ENCODE assay signal across 13 cellular contexts in the genomic region with DNA sequence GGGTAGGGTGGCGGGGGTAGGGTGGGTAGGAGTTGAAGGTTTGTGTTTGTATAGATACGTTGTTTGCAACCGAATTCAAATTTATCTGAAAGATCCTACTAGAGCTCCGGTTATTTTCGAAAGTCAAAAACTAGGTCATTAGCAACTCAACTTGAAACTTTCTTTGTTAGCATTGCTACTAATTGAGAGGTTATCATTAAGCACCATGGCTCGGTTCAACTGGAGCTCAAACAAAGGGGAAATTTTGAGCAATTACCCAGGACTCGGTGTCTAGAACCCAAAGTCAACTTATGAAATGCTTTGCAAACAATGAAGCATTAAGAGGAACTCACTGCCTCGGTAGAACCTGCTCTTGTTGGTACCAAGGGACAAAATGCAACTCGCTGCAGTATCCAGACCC.
A peak's percentile ranks its signal among the peaks of the same experiment; 100 is the strongest.
DNase-seq lines count a peak whose midpoint lies in the region; ATAC-seq and TF ChIP-seq lines count a peak whose summit lies in the region.
"Had no signal": no experiment of that assay in that cellular context is flagged by ENCODE, and none has a peak within 500 bp of the region (broad histone marks: within the 10 kb centered on the region; RNA-seq: fewer than 3 reads in every experiment).

No MANE protein-coding gene starts in this region.

- H3K27ac ChIP-seq in thyroid gland, result no peak overlapping the region
- H3K27ac ChIP-seq: 22Rv1, testis had no signal

- H3K4me1 Mint-ChIP-seq in memory B cell, result peaks cover 25% of the 10 kb centered on the region

- no peak for TF ChIP-seq POLR2A in thyroid gland (IDR thresholded peaks at IDR 0.05)

- H3K36me3 ChIP-seq in thyroid gland, result no peaks in the 10 kb centered on the region

- no peaks in the 10 kb centered on the region for H3K9me3 ChIP-seq in thyroid gland
- H3K9me3 ChIP-seq: testis had no signal

- peak overlapping the region; percentile 58 for H3K4me3 Mint-ChIP-seq in memory B cell

- H3K4me3 ChIP-seq in thyroid gland (replicated peaks in 1 of 3), result no peak overlapping the region
- H3K4me3 ChIP-seq: testis had no signal

- H3K36me3 Mint-ChIP-seq in memory B cell, result no peaks in the 10 kb centered on the region

- no peak for DNase-seq in activated CD4-positive, CD25-positive, alpha-beta regulatory T cell treated with anti-CD3 and anti-CD28 coated beads, Interleukin-2, amount 50 U/mL, for 72 hours
- no peak for DNase-seq in memory B cell (ENCODE audit: low spot score in 2 of 2)
- no peak for DNase-seq in thyroid gland
- no peak for DNase-seq in NCI-H510A (lab: John Stamatoyannopoulos, UW)
- DNase-seq in HUDEP-2 (lab: John Stamatoyannopoulos, UW; ENCODE audit: unreplicated experiment in 76 of 76), result no peak
- DNase-seq: activated CD4-positive, alpha-beta T cell treated with anti-CD3 and anti-CD28 coated beads, Interleukin-2, amount 50 U/mL, for 48 hours; NCI-H1930; NK-92 treated with Interleukin-12 subunit alpha and Interleukin-12 subunit beta, amount 100 ng/mL, for 24 hours; testis had no signal

- no peaks in the 10 kb centered on the region for H3K27me3 ChIP-seq in thyroid gland
- H3K27me3 ChIP-seq: testis had no signal

- H3K27ac Mint-ChIP-seq in memory B cell, result no peak overlapping the region

- no peaks in the 10 kb centered on the region for H3K27me3 Mint-ChIP-seq in memory B cell

- 83 to 86% methylated on average over 9 of the region's 9 CpGs for WGBS in thyroid gland, 2 donors

- TF ChIP-seq CTCF in thyroid gland (IDR thresholded peaks at IDR 0.05), result no peak

- ATAC-seq in activated CD4-positive, CD25-positive, alpha-beta regulatory T cell treated with anti-CD3 and anti-CD28 coated beads, Interleukin-2, amount 50 U/mL, for 24 hours, result peak; percentile 32 to 51
- ATAC-seq in GM21390 (IDR thresholded peaks at IDR 0.05; ENCODE audit: unreplicated experiment), result peak; percentile 51
- peak; percentile 51 for ATAC-seq in HG03095 (IDR thresholded peaks at IDR 0.05; ENCODE audit: unreplicated experiment)
- ATAC-seq in memory B cell (ENCODE audit: low read depth), result no peak

- H3K9me3 Mint-ChIP-seq in memory B cell, result no peaks in the 10 kb centered on the region

- intact Hi-C loops in thyroid gland (cut with DNase I), result no loop called here

- H3K4me1 ChIP-seq in thyroid gland, result no peaks in the 10 kb centered on the region
